ENCODE assay signal across 13 cellular contexts in the genomic region with DNA sequence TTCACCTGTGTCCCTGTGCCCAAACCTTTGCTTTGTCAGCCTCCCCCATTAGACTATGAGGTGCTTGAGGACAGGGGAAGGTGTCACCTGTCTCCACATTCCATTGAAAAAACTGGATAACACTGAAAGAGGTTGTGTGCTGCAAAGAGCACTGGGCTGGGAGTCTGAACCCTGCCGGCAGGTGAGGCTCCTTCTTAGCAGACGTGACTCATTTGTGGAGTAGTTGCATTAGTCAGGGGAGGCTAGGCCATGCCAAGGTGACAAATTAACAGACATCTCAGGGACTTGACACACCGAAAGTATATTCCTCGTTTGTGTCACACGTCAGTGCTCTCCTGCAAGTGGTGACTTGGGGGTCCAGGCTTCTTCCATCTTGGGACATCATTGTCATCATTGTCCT.
DNase-seq lines count a peak whose midpoint lies in the region; ATAC-seq lines count a peak whose summit lies in the region.
"Had no signal": no experiment of that assay in that cellular context is flagged by ENCODE, and none has a peak within 500 bp of the region (broad histone marks: within the 10 kb centered on the region; RNA-seq: fewer than 3 reads in every experiment).

No MANE protein-coding gene starts in this region.

- H3K4me1 Mint-ChIP-seq in activated T-cell treated with anti-CD3 and anti-CD28 coated beads, Interleukin-2, amount 50 U/mL, for 72 hours (ENCODE audit: low read depth) = peaks cover 20% of the 10 kb centered on the region
- H3K4me1 Mint-ChIP-seq in activated T-cell treated with anti-CD3 and anti-CD28 coated beads, Interleukin-2, amount 50 U/mL, for 24 hours (ENCODE audit: low read depth) = peaks cover 16% of the 10 kb centered on the region
- H3K4me1 Mint-ChIP-seq: activated naive CD8-positive, alpha-beta T cell treated with anti-CD3 and anti-CD28 coated beads, Interleukin-2, amount 10 ng/mL, durations not matched to agents 7 days and 5 days; memory B cell had no signal

- no peaks in the 10 kb centered on the region for H3K27me3 Mint-ChIP-seq in activated T-cell treated with anti-CD3 and anti-CD28 coated beads, Interleukin-2, amount 50 U/mL, for 72 hours (ENCODE audit: low read depth)
- H3K27me3 Mint-ChIP-seq in activated T-cell treated with anti-CD3 and anti-CD28 coated beads, Interleukin-2, amount 50 U/mL, for 24 hours = no peaks in the 10 kb centered on the region
- H3K27me3 Mint-ChIP-seq: activated naive CD8-positive, alpha-beta T cell treated with anti-CD3 and anti-CD28 coated beads, Interleukin-2, amount 10 ng/mL, durations not matched to agents 7 days and 5 days; memory B cell had no signal

- DNase-seq in activated T-cell treated with anti-CD3 and anti-CD28 coated beads, Interleukin-2, amount 50 U/mL, for 72 hours = peak; percentile 22 to 25
- no peak for DNase-seq in activated T-cell treated with anti-CD3 and anti-CD28 coated beads, Interleukin-2, amount 50 U/mL, for 24 hours
- DNase-seq in glomerular visceral epithelial cell (ENCODE audit: extremely low spot score) (peak; percentile 8), NCI-H345 treated with DMSO at 0.1 percent for 48 hours (lab: John Stamatoyannopoulos, UW; ENCODE audit: unreplicated experiment) (no peak), OCI-M1 (lab: John Stamatoyannopoulos, UW) (no peak), amniotic stem cell (lab: John Stamatoyannopoulos, UW) (no peak)
- DNase-seq: activated naive CD8-positive, alpha-beta T cell treated with anti-CD3 and anti-CD28 coated beads, Interleukin-2, amount 10 ng/mL, durations not matched to agents 7 days and 5 days; colonic mucosa; NCI-H2081; pancreas had no signal

- peaks cover 0 to 5% of the 10 kb centered on the region in 2 donors for H3K9me3 Mint-ChIP-seq in activated T-cell treated with anti-CD3 and anti-CD28 coated beads, Interleukin-2, amount 50 U/mL, for 72 hours
- H3K9me3 Mint-ChIP-seq in activated T-cell treated with anti-CD3 and anti-CD28 coated beads, Interleukin-2, amount 50 U/mL, for 24 hours = peaks cover 11% of the 10 kb centered on the region
- H3K9me3 Mint-ChIP-seq: activated naive CD8-positive, alpha-beta T cell treated with anti-CD3 and anti-CD28 coated beads, Interleukin-2, amount 10 ng/mL, durations not matched to agents 7 days and 5 days had no signal

- no peak overlapping the region for H3K27ac Mint-ChIP-seq in activated T-cell treated with anti-CD3 and anti-CD28 coated beads, Interleukin-2, amount 50 U/mL, for 72 hours
- no peak overlapping the region for H3K27ac Mint-ChIP-seq in activated T-cell treated with anti-CD3 and anti-CD28 coated beads, Interleukin-2, amount 50 U/mL, for 24 hours
- H3K27ac Mint-ChIP-seq: activated naive CD8-positive, alpha-beta T cell treated with anti-CD3 and anti-CD28 coated beads, Interleukin-2, amount 10 ng/mL, durations not matched to agents 7 days and 5 days; memory B cell had no signal

- H3K36me3 Mint-ChIP-seq in activated T-cell treated with anti-CD3 and anti-CD28 coated beads, Interleukin-2, amount 50 U/mL, for 72 hours (ENCODE audit: insufficient read depth in 2 of 2) = peaks cover 6 to 11% of the 10 kb centered on the region in 2 donors
- H3K36me3 Mint-ChIP-seq in activated T-cell treated with anti-CD3 and anti-CD28 coated beads, Interleukin-2, amount 50 U/mL, for 24 hours (ENCODE audit: low read depth) = peaks cover 29% of the 10 kb centered on the region

- ATAC-seq in activated T-cell treated with anti-CD3 and anti-CD28 coated beads, Interleukin-2, amount 50 U/mL, for 72 hours (replicated peaks in 1 of 2) = peak; percentile 80 to 83
- ATAC-seq in GM19455 (IDR thresholded peaks at IDR 0.05; ENCODE audit: unreplicated experiment) = peak; percentile 69
- peak; percentile 85 for ATAC-seq in HG03139 (IDR thresholded peaks at IDR 0.05; ENCODE audit: unreplicated experiment)
- ATAC-seq: pancreas had no signal

- H3K4me3 Mint-ChIP-seq in activated T-cell treated with anti-CD3 and anti-CD28 coated beads, Interleukin-2, amount 50 U/mL, for 72 hours = no peak overlapping the region
- H3K4me3 Mint-ChIP-seq in activated T-cell treated with anti-CD3 and anti-CD28 coated beads, Interleukin-2, amount 50 U/mL, for 24 hours = no peak overlapping the region
- H3K4me3 Mint-ChIP-seq: activated naive CD8-positive, alpha-beta T cell treated with anti-CD3 and anti-CD28 coated beads, Interleukin-2, amount 10 ng/mL, durations not matched to agents 7 days and 5 days; memory B cell had no signal

Comparison
In these comparisons a context has a peak if more than half of its experiments do, and no peak if none do; other contexts are left out.
1. DNase-seq: peak in activated T-cell treated with anti-CD3 and anti-CD28 coated beads, Interleukin-2, amount 50 U/mL, for 72 hours (2 of 2) and glomerular visceral epithelial cell (single experiment); none in activated T-cell treated with anti-CD3 and anti-CD28 coated beads, Interleukin-2, amount 50 U/mL, for 24 hours (single experiment), NCI-H345 treated with DMSO at 0.1 percent for 48 hours (single experiment), OCI-M1 (single experiment) and amniotic stem cell (single experiment).
2. Peak in every context shown above with its lines, with median percentiles within 50 percentile points of each other: ATAC-seq.